In genomic region chr11:71385091-71385490, GRCh38 we compare ENCODE assay signal across 24 cellular contexts.
"Had no signal": no experiment of that assay in that cellular context is flagged by ENCODE, and none has a peak within 500 bp of the region (broad histone marks: within the 10 kb centered on the region; RNA-seq: fewer than 3 reads in every experiment).

No MANE protein-coding gene starts in this region.

- H3K9me3 ChIP-seq: pancreas, right lobe of liver, stomach, thoracic aorta, upper lobe of left lung had no signal

- ATAC-seq: activated CD4-positive, alpha-beta T cell treated with anti-CD3 and anti-CD28 coated beads for 36 hours; activated naive CD4-positive, alpha-beta T cell treated with anti-CD3 and anti-CD28 coated beads, Interleukin-2, amount 50 U/mL, for 72 hours; activated T-helper 17 cell treated with anti-CD3 and anti-CD28 coated beads, Interleukin-2, amount 50 U/mL, for 72 hours; left ventricle myocardium superior; natural killer cell treated with Interleukin-12 subunit alpha and Interleukin-12 subunit beta and Interleukin-15 and Interleukin-18, amount 100 ng/mL, for 72 hours; pancreas; right lobe of liver; stimulated activated effector memory CD8-positive, alpha-beta T cell treated with anti-CD3 and anti-CD28 coated beads, Interleukin-12 subunit alpha, Interleukin-12 subunit beta, amount 100 ng/mL, for 72 hours; T-helper 17 cell had no signal

- DNase-seq: activated B cell treated with CpG ODN at 0.5 μM for 24 hours; activated CD4-positive, alpha-beta T cell treated with anti-CD3 and anti-CD28 coated beads for 36 hours; activated CD4-positive, alpha-beta T cell treated with anti-CD3 and anti-CD28 coated beads, Interleukin-2, amount 50 U/mL, for 4 hours; activated CD8-positive, alpha-beta memory T cell treated with anti-CD3 and anti-CD28 coated beads for 24 hours; activated CD8-positive, alpha-beta memory T cell treated with anti-CD3 and anti-CD28 coated beads, Interleukin-2, amount 50 U/mL, for 4 hours; activated T-cell treated with anti-CD3 and anti-CD28 coated beads, Interleukin-2, amount 50 U/mL, for 24 hours; cortex of kidney; immature natural killer cell; kidney glomerular epithelial cell; left ventricle myocardium superior; mammary epithelial cell; pancreas; right lobe of liver; stimulated activated CD4-positive, alpha-beta T cell treated with anti-CD3 and anti-CD28 coated beads, Interleukin-2, amount 100 ng/mL, for 24 hours; stomach; SW 1271; T-helper 17 cell; upper lobe of left lung had no signal

- H3K27ac ChIP-seq: epithelial cell of prostate, pancreas, right lobe of liver, stomach, thoracic aorta, upper lobe of left lung had no signal

- H3K27me3 ChIP-seq: pancreas, right lobe of liver, upper lobe of left lung had no signal

- H3K36me3 ChIP-seq: pancreas, right lobe of liver, stomach, thoracic aorta, upper lobe of left lung had no signal

- H3K4me3 ChIP-seq: pancreas, right lobe of liver, stomach, thoracic aorta, upper lobe of left lung had no signal

- H3K4me1 ChIP-seq: pancreas, right lobe of liver, stomach, upper lobe of left lung had no signal
